Comparison of ENCODE assay signal across 9 cellular contexts in the genomic region with DNA sequence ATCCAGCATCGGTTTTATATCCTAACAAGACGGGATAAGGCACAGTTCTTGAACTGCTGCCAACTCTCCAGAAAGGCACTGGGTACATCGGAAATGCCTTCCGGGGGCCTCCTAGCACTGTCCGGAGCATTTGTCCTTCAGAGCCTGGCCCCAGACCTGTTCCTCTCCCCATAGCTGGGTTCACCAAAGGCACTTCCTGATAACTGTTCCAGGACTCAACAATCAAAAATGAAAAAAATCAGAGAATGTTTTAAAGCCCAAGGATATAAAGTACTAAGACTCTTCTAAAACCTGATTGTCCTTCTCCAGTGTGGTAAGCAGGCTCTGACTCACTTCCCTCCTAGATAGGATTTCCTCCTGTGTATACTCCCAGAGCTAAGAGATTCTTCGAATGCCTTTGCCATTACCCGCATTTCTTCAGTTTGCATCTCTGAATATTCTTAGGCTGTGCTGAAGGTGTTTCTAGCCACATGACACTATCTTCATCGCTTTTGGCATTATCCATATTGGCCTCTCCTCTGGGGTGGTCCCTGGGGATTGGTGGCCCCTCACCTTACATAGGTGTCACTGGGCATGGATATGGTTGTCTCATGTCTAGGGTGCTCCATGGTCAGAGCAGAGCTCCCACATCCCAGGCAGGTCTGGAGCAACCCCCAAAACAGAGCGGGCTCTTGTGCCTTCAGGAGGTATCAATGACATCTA.
DNase-seq lines count a peak whose midpoint lies in the region; ATAC-seq and TF ChIP-seq lines count a peak whose summit lies in the region.
"Had no signal": no experiment of that assay in that cellular context is flagged by ENCODE, and none has a peak within 500 bp of the region (broad histone marks: within the 10 kb centered on the region; RNA-seq: fewer than 3 reads in every experiment).

No MANE protein-coding gene starts in this region.

- H3K27ac ChIP-seq in left ventricle myocardium inferior (replicated peaks) = peak overlapping the region; percentile 87
- H3K27ac ChIP-seq in neural progenitor cell = no peak overlapping the region

- intact Hi-C loops in left ventricle myocardium inferior (cut with micrococcal nuclease) = no loop called here

- peak overlapping the region; percentile 45 for H3K4me3 ChIP-seq in WI38 (ENCODE audit: low read depth, low read length)
- no peak overlapping the region for H3K4me3 ChIP-seq in left ventricle myocardium inferior
- H3K4me3 ChIP-seq in neural progenitor cell = no peak overlapping the region

- no peak overlapping the region for H2AFZ ChIP-seq in neural progenitor cell (replicated peaks)

- peaks cover 2% of the 10 kb centered on the region for H3K27me3 Mint-ChIP-seq in neural progenitor cell (ENCODE audit: insufficient read depth, low read depth)

- H3K27ac Mint-ChIP-seq in neural progenitor cell = no peak overlapping the region

- H3K27me3 ChIP-seq in left ventricle myocardium inferior (ENCODE audit: low read depth) = no peaks in the 10 kb centered on the region
- no peaks in the 10 kb centered on the region for H3K27me3 ChIP-seq in neural progenitor cell

- H3F3A ChIP-seq in neural progenitor cell (ENCODE audit: low read depth) = no peaks in the 10 kb centered on the region

- no peaks in the 10 kb centered on the region for H3K79me2 ChIP-seq in neural progenitor cell (ENCODE audit: low read depth)

- no peak overlapping the region for H3K4me3 Mint-ChIP-seq in neural progenitor cell

- DNase-seq in HK-2 (ENCODE audit: unreplicated experiment) (peak; percentile 82), left ventricle myocardium inferior (peak; percentile 27), smooth muscle cell of the brain vasculature (ENCODE audit: low read depth, low spot score) (peak; percentile 68), GM20000 (ENCODE audit: low spot score) (no peak), KG1 (lab: John Stamatoyannopoulos, UW) (no peak), neural progenitor cell (ENCODE audit: low spot score) (no peak)
- DNase-seq: NCI-H2029 treated with DMSO at 0.1 percent for 48 hours had no signal

- peaks cover 3% of the 10 kb centered on the region for H3K9me3 Mint-ChIP-seq in neural progenitor cell

- H3K4me1 ChIP-seq in left ventricle myocardium inferior = peaks cover 22% of the 10 kb centered on the region
- H3K4me1 ChIP-seq in neural progenitor cell = no peaks in the 10 kb centered on the region

- ATAC-seq in HG03045 (IDR thresholded peaks at IDR 0.05; ENCODE audit: unreplicated experiment) = no peak

- H3K4me2 ChIP-seq in neural progenitor cell = no peak overlapping the region

- TF ChIP-seq CTCF in WI38 (IDR thresholded peaks at IDR 0.05; ENCODE audit: low read depth, low read length) = no peak
- no peak for TF ChIP-seq CTCF in left ventricle myocardium inferior (IDR thresholded peaks at IDR 0.05; ENCODE audit: borderline replicate concordance)
- no peak for TF ChIP-seq CTCF in GM20000 (IDR thresholded peaks at IDR 0.05; ENCODE audit: extremely low read depth, missing control alignments)
- no peak for TF ChIP-seq CTCF in neural progenitor cell (IDR thresholded peaks at IDR 0.05)

- no peaks in the 10 kb centered on the region for H3K36me3 ChIP-seq in left ventricle myocardium inferior
- H3K36me3 ChIP-seq in neural progenitor cell = no peaks in the 10 kb centered on the region

- H3K9me3 ChIP-seq in left ventricle myocardium inferior (replicated peaks) = no peaks in the 10 kb centered on the region
- H3K9me3 ChIP-seq in neural progenitor cell (ENCODE audit: low read depth) = no peaks in the 10 kb centered on the region

- no peaks in the 10 kb centered on the region for H3K36me3 Mint-ChIP-seq in neural progenitor cell

- no peak overlapping the region for H3K9ac ChIP-seq in neural progenitor cell

- peaks cover 17% of the 10 kb centered on the region for H3K4me1 Mint-ChIP-seq in neural progenitor cell

- no peaks in the 10 kb centered on the region for H4K20me1 ChIP-seq in neural progenitor cell (ENCODE audit: low read depth)

Comparison
In these comparisons a context has a peak if more than half of its experiments do, and no peak if none do; other contexts are left out.
1. DNase-seq: peak in HK-2 (single experiment), left ventricle myocardium inferior (single experiment) and smooth muscle cell of the brain vasculature (single experiment); none in GM20000 (single experiment), KG1 (single experiment) and neural progenitor cell (single experiment).